In the genomic region with DNA sequence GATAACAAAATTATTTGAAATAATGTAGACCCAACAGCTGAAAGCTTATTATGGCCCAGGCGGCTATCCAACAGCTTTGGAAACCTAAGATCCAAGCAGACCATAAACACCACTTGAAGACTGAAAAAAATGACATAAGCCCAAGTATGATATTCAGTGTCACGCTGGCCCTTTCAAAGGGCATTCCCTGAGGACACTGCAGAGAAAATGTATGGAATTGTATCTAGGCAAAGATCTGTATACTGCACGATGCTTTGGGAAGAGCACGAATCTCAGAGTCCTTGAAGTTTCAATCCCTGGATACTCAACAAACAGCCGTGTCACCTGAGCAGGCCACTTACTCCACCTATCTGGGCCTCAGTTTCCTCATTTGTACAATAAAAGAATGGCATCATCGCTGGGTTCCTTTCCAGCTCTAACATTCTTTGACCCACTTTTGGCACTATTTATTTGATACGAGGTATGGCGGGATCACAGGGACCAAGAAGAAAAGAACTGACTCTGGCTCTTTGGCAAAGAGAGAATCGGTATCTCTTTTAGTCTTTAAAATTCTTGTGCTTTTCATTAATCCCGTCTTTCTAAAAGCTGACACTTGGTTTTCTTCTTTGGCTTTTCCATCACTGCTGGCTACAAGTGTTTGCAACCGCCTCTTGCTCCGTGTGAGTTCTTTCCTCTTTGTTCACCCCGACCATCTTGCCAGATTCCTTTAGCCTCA, we compare ENCODE assay signal across 8 cellular contexts. TPM values are rescaled to one million over a fixed set of nuclear protein-coding genes. Genes with fewer than 3 reads are reported as not detected.
DNase-seq lines count a peak whose midpoint lies in the region; ATAC-seq, FAIRE-seq and TF ChIP-seq lines count a peak whose summit lies in the region.

No MANE protein-coding gene starts in this region.

- no peaks in the 10 kb centered on the region for H3K9me3 ChIP-seq in adrenal gland (replicated peaks in 1 of 3)
- H3K9me3 ChIP-seq in left lung: no peaks in the 10 kb centered on the region
- H3K9me3 ChIP-seq in thymus (ENCODE audit: control insufficient read depth): no peaks in the 10 kb centered on the region

- no peaks in the 10 kb centered on the region for H3K27me3 Mint-ChIP-seq in T-helper 1 cell treated with Interleukin-12 subunit alpha and Interleukin-12 subunit beta and Interleukin-4 antibody, amounts not matched to agents 30 μg/mL and 1 μg/mL, for 36 hours (ENCODE audit: low read depth)

- 15 to 23% (median 18%) methylated on average over 13 of the region's 13 CpGs for WGBS in adrenal gland, 4 donors
- 25% methylated on average over 13 of the region's 13 CpGs for WGBS in thymus

- H3K4me3 ChIP-seq in adrenal gland: peak overlapping the region in 3 of 4 donors; percentile 60 to 96 (median 66)
- H3K4me3 ChIP-seq in left lung: peak overlapping the region; percentile 80 to 84
- peak overlapping the region; percentile 97 for H3K4me3 ChIP-seq in thymus (ENCODE audit: low read length)

- H3K27ac ChIP-seq in adrenal gland: peak overlapping the region; percentile 17 to 96 (median 91)
- H3K27ac ChIP-seq in left lung: peak overlapping the region; percentile 46 to 93
- peak overlapping the region; percentile 92 for H3K27ac ChIP-seq in thymus (ENCODE audit: low read depth)

- no peaks in the 10 kb centered on the region for H3K36me3 ChIP-seq in adrenal gland (replicated peaks in 1 of 2)
- H3K36me3 ChIP-seq in left lung: no peaks in the 10 kb centered on the region
- no peaks in the 10 kb centered on the region for H3K36me3 ChIP-seq in thymus (ENCODE audit: control insufficient read depth, insufficient read depth)

- H3K27me3 ChIP-seq in adrenal gland (no peaks in the 10 kb centered on the region), left lung (no peaks in the 10 kb centered on the region), thymus (ENCODE audit: control insufficient read depth, insufficient read depth) (no peaks in the 10 kb centered on the region)

- peak overlapping the region; percentile 93 for H3K4me3 Mint-ChIP-seq in T-helper 1 cell treated with Interleukin-12 subunit alpha and Interleukin-12 subunit beta and Interleukin-4 antibody, amounts not matched to agents 30 μg/mL and 1 μg/mL, for 36 hours

- peak; percentile 6 for ATAC-seq in left lung

- TF ChIP-seq CTCF in adrenal gland (IDR thresholded peaks at IDR 0.05) (no peak), left lung (IDR thresholded peaks at IDR 0.05) (no peak)

- no peaks in the 10 kb centered on the region for H3K9me3 Mint-ChIP-seq in T-helper 1 cell treated with Interleukin-12 subunit alpha and Interleukin-12 subunit beta and Interleukin-4 antibody, amounts not matched to agents 30 μg/mL and 1 μg/mL, for 36 hours

- peaks cover 9% of the 10 kb centered on the region for H3K36me3 Mint-ChIP-seq in T-helper 1 cell treated with Interleukin-12 subunit alpha and Interleukin-12 subunit beta and Interleukin-4 antibody, amounts not matched to agents 30 μg/mL and 1 μg/mL, for 36 hours (ENCODE audit: low read depth)

- FAIRE-seq in GM12891 (lab: Jason Lieb, UNC): no peak

- DNase-seq in T-helper 1 cell (no peak), adrenal gland (peak in 2 of 7 donors; percentile 16 to 39), left lung (no peak), GM12891 (ENCODE audit: insufficient read length, low spot score) (no peak), HUDEP-2 (lab: John Stamatoyannopoulos, UW; ENCODE audit: unreplicated experiment in 76 of 76) (no peak), occipital lobe (lab: John Stamatoyannopoulos, UW) (no peak)

- H3K4me1 ChIP-seq in adrenal gland (replicated peaks in 1 of 2): peaks cover 24 to 61% of the 10 kb centered on the region in 2 donors
- peaks cover 3 to 64% of the 10 kb centered on the region in 2 donors for H3K4me1 ChIP-seq in left lung
- H3K4me1 ChIP-seq in thymus (ENCODE audit: control insufficient read depth, insufficient read depth, low read length): peaks cover 14% of the 10 kb centered on the region

- intact Hi-C loops in adrenal gland (cut with DNase I) (no loop called here), left lung (cut with DNase I) (no loop called here)

- peak overlapping the region; percentile 89 for H3K27ac Mint-ChIP-seq in T-helper 1 cell treated with Interleukin-12 subunit alpha and Interleukin-12 subunit beta and Interleukin-4 antibody, amounts not matched to agents 30 μg/mL and 1 μg/mL, for 36 hours

- peaks cover 52% of the 10 kb centered on the region for H3K4me1 Mint-ChIP-seq in T-helper 1 cell treated with Interleukin-12 subunit alpha and Interleukin-12 subunit beta and Interleukin-4 antibody, amounts not matched to agents 30 μg/mL and 1 μg/mL, for 36 hours (ENCODE audit: low read depth)

- TF ChIP-seq POLR2A in adrenal gland (IDR thresholded peaks at IDR 0.05): no peak
- TF ChIP-seq POLR2A in GM12891 (IDR thresholded peaks at IDR 0.05; ENCODE audit: low read depth, low read length): no peak

TF ChIP-seq in GM12891, 5 proteins besides CTCF, POLR2A, EP300 and RAD21:
- TF ChIP-seq POLR2AphosphoS5 (IDR thresholded peaks at IDR 0.05; ENCODE audit: low read depth, low read length) (no peak; the same call in 1 of the 2 replicates), SPI1 (IDR thresholded peaks at IDR 0.05; ENCODE audit: low read depth, low read length) (no peak), PAX5 (IDR thresholded peaks at IDR 0.05; ENCODE audit: insufficient read depth, low read length, severe bottlenecking) (no peak), TAF1 (IDR thresholded peaks at IDR 0.05; ENCODE audit: low read depth, low read length) (no peak), POU2F2 (IDR thresholded peaks at IDR 0.05; ENCODE audit: low read depth, low read length) (no peak)
TF ChIP-seq in GM12891: peak in this region for 0.

RNA-seq across cellular contexts. Expression of a gene that starts 1.2 kb away (rescaled TPM):
- total RNA-seq in adrenal gland: 100 to 1,000 TPM in 6 of 8 donors, 10 to 100 TPM in 2; 79.0 to 128 (median 114) TPM
- polyA plus RNA-seq in adrenal gland: 10 to 100 TPM; 44.7 to 70.6 (median 58.1) TPM
- total RNA-seq in left lung: 10 to 100 TPM; 41.5 to 70.9 TPM
- polyA plus RNA-seq in thymus: 51.6 TPM
- 37.3 TPM for polyA plus RNA-seq in GM12891 (2012; ENCODE audit: low read depth, missing spikeins)
- 20.7 TPM for total RNA-seq in occipital lobe

RNA-seq across cellular contexts. Expression of a gene that starts 13.3 kb away (rescaled TPM):
- total RNA-seq in adrenal gland (100 to 1,000 TPM in 4 of 8 donors, 10 to 100 TPM in 4; 39.9 to 169 (median 102) TPM), left lung (10 to 100 TPM; 29.3 to 47.4 TPM), occipital lobe (1.4 TPM)
- polyA plus RNA-seq in adrenal gland (10 to 100 TPM; 22.6 to 51.4 (median 39.2) TPM), thymus (37.6 TPM)
- polyA plus RNA-seq in GM12891 (2012; ENCODE audit: low read depth, missing spikeins): 50.2 TPM

Comparison
In these comparisons a context has a peak if more than half of its experiments do, and no peak if none do; other contexts are left out.
1. RNA of a gene that starts 13.3 kb away (total RNA-seq): 39.9 to 169 TPM in adrenal gland and 29.3 to 47.4 TPM in left lung; 1.4 TPM in occipital lobe (single experiment); every median in the first group is over 10 times any median in the second.
2. Peak in every context shown above with its lines, with median percentiles within 50 percentile points of each other: H3K27ac ChIP-seq and H3K4me3 ChIP-seq.